ENCODE assay signal across 8 cellular contexts in the genomic region with DNA sequence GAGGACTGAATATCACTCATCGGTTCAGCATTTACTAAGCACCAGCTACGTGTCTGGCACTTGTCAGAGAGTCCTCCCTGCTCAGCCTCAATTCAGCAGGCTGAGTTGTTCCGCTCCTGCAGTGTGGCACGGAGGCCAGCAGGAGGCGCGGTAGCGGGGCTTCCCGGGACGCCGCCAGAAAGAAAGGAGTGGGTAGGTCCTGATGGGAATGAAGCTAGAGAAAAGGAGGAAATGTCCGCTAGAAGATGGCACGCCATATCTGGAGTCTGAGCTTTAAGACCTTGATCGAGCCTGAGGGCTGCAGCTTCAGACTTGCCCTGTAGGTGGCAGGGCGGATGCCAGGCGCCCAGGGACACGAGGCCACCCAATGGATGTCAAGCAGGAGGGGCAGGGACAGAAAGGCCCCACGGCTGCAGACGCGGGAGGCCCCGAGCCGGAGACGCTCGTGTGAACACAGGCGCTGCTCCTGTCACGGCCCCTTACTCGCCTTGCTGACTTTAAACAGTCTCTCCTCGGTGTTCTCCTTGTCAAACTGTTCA. TPM values are rescaled to one million over a fixed set of nuclear protein-coding genes. Genes with fewer than 3 reads are reported as not detected.
DNase-seq lines count a peak whose midpoint lies in the region; ATAC-seq and TF ChIP-seq lines count a peak whose summit lies in the region.

No MANE protein-coding gene starts in this region.

- TF ChIP-seq CTCF in lung (IDR thresholded peaks at IDR 0.05; ENCODE audit: control extremely low read depth, extremely low read depth), result peak; percentile 45

- no peaks in the 10 kb centered on the region for H3K36me3 ChIP-seq in CD4-positive, CD25-positive, alpha-beta regulatory T cell (ENCODE audit: control insufficient read depth, insufficient read depth, low read length)
- H3K36me3 ChIP-seq in lung (ENCODE audit: control insufficient read depth in 2 of 2, insufficient read depth in 2 of 2, low read length in 2 of 2), result peaks cover 8 to 18% of the 10 kb centered on the region in 2 donors

- H3K4me3 Mint-ChIP-seq in CD4-positive, CD25-positive, alpha-beta regulatory T cell, result peak overlapping the region in 1 of 4 donors; percentile 27
- H3K4me3 Mint-ChIP-seq in activated CD4-positive, alpha-beta T cell treated with anti-CD3 and anti-CD28 coated beads for 36 hours, result peak overlapping the region; percentile 46

- peaks cover 27% of the 10 kb centered on the region for H3K27me3 Mint-ChIP-seq in CD4-positive, CD25-positive, alpha-beta regulatory T cell
- H3K27me3 Mint-ChIP-seq in activated CD4-positive, alpha-beta T cell treated with anti-CD3 and anti-CD28 coated beads for 36 hours, result no peaks in the 10 kb centered on the region

- 29 to 31% methylated on average over 27 of the region's 27 CpGs for WGBS in lung, 2 donors

- peak; percentile 79 to 83 for ATAC-seq in CD4-positive, CD25-positive, alpha-beta regulatory T cell (ENCODE audit: low read depth in 2 of 2)
- ATAC-seq in GM21360 (IDR thresholded peaks at IDR 0.05; ENCODE audit: unreplicated experiment) (peak; percentile 72), lung (ENCODE audit: insufficient read depth, low FRiP score) (peak; percentile 84)
- peak; percentile 97 for ATAC-seq in activated CD4-positive, alpha-beta T cell treated with anti-CD3 and anti-CD28 coated beads for 36 hours

- H3K27ac ChIP-seq in CD4-positive, CD25-positive, alpha-beta regulatory T cell (ENCODE audit: insufficient read depth, low read length, poor library complexity, severe bottlenecking), result no peak overlapping the region
- peak overlapping the region in 1 of 2 donors; percentile 37 for H3K27ac ChIP-seq in lung (ENCODE audit: low read depth in 1 of 2, low read length in 1 of 2)

- peak in 2 of 3 donors; percentile 35 to 76 for DNase-seq in CD4-positive, CD25-positive, alpha-beta regulatory T cell
- DNase-seq in NCI-H146 (lab: John Stamatoyannopoulos, UW) (peak; percentile 60), dermis microvascular lymphatic vessel endothelial cell (ENCODE audit: low read depth in 2 of 2) (peak; percentile 45 to 81), lung (ENCODE audit: low spot score) (peak; percentile 81), NCI-H2171 (lab: John Stamatoyannopoulos, UW) (no peak)
- peak; percentile 80 for DNase-seq in activated CD4-positive, alpha-beta T cell treated with anti-CD3 and anti-CD28 coated beads for 36 hours
- peak; percentile 44 to 61 (median 46) for DNase-seq in stimulated activated CD4-positive, alpha-beta T cell treated with anti-CD3 and anti-CD28 coated beads, TNF-alpha, amount 100 ng/mL, for 48 hours (ENCODE audit: low read depth in 3 of 3)

- H3K9me3 Mint-ChIP-seq in CD4-positive, CD25-positive, alpha-beta regulatory T cell, result no peaks in the 10 kb centered on the region
- no peaks in the 10 kb centered on the region for H3K9me3 Mint-ChIP-seq in activated CD4-positive, alpha-beta T cell treated with anti-CD3 and anti-CD28 coated beads for 36 hours (ENCODE audit: low read depth)

- no peaks in the 10 kb centered on the region for H3K4me1 ChIP-seq in CD4-positive, CD25-positive, alpha-beta regulatory T cell (ENCODE audit: control insufficient read depth, insufficient read depth, low read length, poor library complexity, severe bottlenecking)
- H3K4me1 ChIP-seq in lung (ENCODE audit: control insufficient read depth in 2 of 2, insufficient read depth in 2 of 2, low read length in 2 of 2), result peaks cover 5 to 10% of the 10 kb centered on the region in 2 donors

- CTCF ChIA-PET in activated CD4-positive, alpha-beta T cell treated with anti-CD3 and anti-CD28 coated beads for 36 hours (lab: Charles Lee), result interaction anchor here (0.5 to 4.5 kb wide), 38 partner anchors 8 to 215 kb away, joined by 3 to 56 read pairs (median 5); a partner anchor contains a TSS

- peaks cover 34% of the 10 kb centered on the region for H3K36me3 Mint-ChIP-seq in CD4-positive, CD25-positive, alpha-beta regulatory T cell
- peaks cover 3% of the 10 kb centered on the region for H3K36me3 Mint-ChIP-seq in activated CD4-positive, alpha-beta T cell treated with anti-CD3 and anti-CD28 coated beads for 36 hours (ENCODE audit: low read depth)

- H3K4me3 ChIP-seq in CD4-positive, CD25-positive, alpha-beta regulatory T cell (ENCODE audit: low read depth, low read length), result no peak overlapping the region
- no peak overlapping the region for H3K4me3 ChIP-seq in lung

- intact Hi-C loops in activated CD4-positive, alpha-beta T cell treated with anti-CD3 and anti-CD28 coated beads for 36 hours (cut with DNase I, micrococcal nuclease), result loop anchor here (1.0 kb wide), 2 partner anchors 36 to 37 kb away; no protein-coding TSS in a partner anchor

- no peaks in the 10 kb centered on the region for H3K9me3 ChIP-seq in CD4-positive, CD25-positive, alpha-beta regulatory T cell (ENCODE audit: control insufficient read depth in 2 of 2, low read length in 2 of 2)
- no peaks in the 10 kb centered on the region for H3K9me3 ChIP-seq in lung (ENCODE audit: control insufficient read depth in 2 of 2, insufficient read depth in 1 of 2, low read length in 1 of 2)

- POLR2A ChIA-PET in activated CD4-positive, alpha-beta T cell treated with anti-CD3 and anti-CD28 coated beads for 36 hours (lab: Charles Lee), result interaction anchor here (1.0 to 1.7 kb wide), 3 partner anchors 13 to 36 kb away, joined by 3 to 7 read pairs (median 3); no protein-coding TSS in a partner anchor

- H3K27me3 ChIP-seq in CD4-positive, CD25-positive, alpha-beta regulatory T cell (ENCODE audit: control insufficient read depth, insufficient read depth, low read length), result no peaks in the 10 kb centered on the region
- H3K27me3 ChIP-seq in lung (ENCODE audit: control insufficient read depth, insufficient read depth), result no peaks in the 10 kb centered on the region

- peaks cover 0 to 14% (median 7%) of the 10 kb centered on the region in 4 donors for H3K4me1 Mint-ChIP-seq in CD4-positive, CD25-positive, alpha-beta regulatory T cell
- peaks cover 15% of the 10 kb centered on the region for H3K4me1 Mint-ChIP-seq in activated CD4-positive, alpha-beta T cell treated with anti-CD3 and anti-CD28 coated beads for 36 hours

- H3K27ac Mint-ChIP-seq in CD4-positive, CD25-positive, alpha-beta regulatory T cell, result peak overlapping the region in 1 of 3 donors; percentile 47
- H3K27ac Mint-ChIP-seq in activated CD4-positive, alpha-beta T cell treated with anti-CD3 and anti-CD28 coated beads for 36 hours, result peak overlapping the region; percentile 74

RNA-seq across cellular contexts. Expression of a gene that starts 18.7 kb away (rescaled TPM):
- 3.9 TPM for total RNA-seq in CD4-positive, CD25-positive, alpha-beta regulatory T cell
- polyA plus RNA-seq in CD4-positive, CD25-positive, alpha-beta regulatory T cell, result 10 to 100 TPM; 17.3 to 79.9 (median 40.7) TPM
- 10 to 100 TPM; 36.2 to 41.3 TPM for total RNA-seq in activated CD4-positive, alpha-beta T cell treated with anti-CD3 and anti-CD28 coated beads for 36 hours
- total RNA-seq in dermis microvascular lymphatic vessel endothelial cell (107 and 108 TPM in 2 replicates), lung (100 to 1,000 TPM; 113 to 155 TPM)
- 100 to 1,000 TPM; 126 to 129 TPM for polyA plus RNA-seq in lung

RNA-seq across cellular contexts. Expression of a gene that starts 47.1 kb away (rescaled TPM):
- 27.4 TPM for total RNA-seq in CD4-positive, CD25-positive, alpha-beta regulatory T cell
- polyA plus RNA-seq in CD4-positive, CD25-positive, alpha-beta regulatory T cell, result 100 to 1,000 TPM in 1 of 4 donors, 10 to 100 TPM in 3; 57.5 to 109 (median 68.6) TPM
- total RNA-seq in activated CD4-positive, alpha-beta T cell treated with anti-CD3 and anti-CD28 coated beads for 36 hours, result 10 to 100 TPM; 40.7 to 44.2 TPM
- 12.2 and 24.9 TPM in 2 replicates for total RNA-seq in dermis microvascular lymphatic vessel endothelial cell
- total RNA-seq in lung, result 10 to 100 TPM in 1 of 2 donors, 1 to 10 TPM in 1; 9.4 to 47.1 TPM
- 10 to 100 TPM; 42.6 to 43.7 TPM for polyA plus RNA-seq in lung

RNA-seq across cellular contexts. Expression of a gene that starts 49.5 kb away (rescaled TPM):
- 48.1 TPM for total RNA-seq in CD4-positive, CD25-positive, alpha-beta regulatory T cell
- polyA plus RNA-seq in CD4-positive, CD25-positive, alpha-beta regulatory T cell, result 10 to 100 TPM; 29.1 to 46.2 (median 37.1) TPM
- total RNA-seq in activated CD4-positive, alpha-beta T cell treated with anti-CD3 and anti-CD28 coated beads for 36 hours, result 100 to 1,000 TPM in 1 of 2 experiments, 10 to 100 TPM in 1; 90.0 to 109 TPM
- 93.9 and 128 TPM in 2 replicates for total RNA-seq in dermis microvascular lymphatic vessel endothelial cell
- 10 to 100 TPM; 14.0 to 33.3 TPM for total RNA-seq in lung
- polyA plus RNA-seq in lung, result 10 to 100 TPM in 1 of 2 donors, 1 to 10 TPM in 1; 5.4 to 36.1 TPM
